21 cellular contexts compared by ENCODE assay signal in the genomic region with DNA sequence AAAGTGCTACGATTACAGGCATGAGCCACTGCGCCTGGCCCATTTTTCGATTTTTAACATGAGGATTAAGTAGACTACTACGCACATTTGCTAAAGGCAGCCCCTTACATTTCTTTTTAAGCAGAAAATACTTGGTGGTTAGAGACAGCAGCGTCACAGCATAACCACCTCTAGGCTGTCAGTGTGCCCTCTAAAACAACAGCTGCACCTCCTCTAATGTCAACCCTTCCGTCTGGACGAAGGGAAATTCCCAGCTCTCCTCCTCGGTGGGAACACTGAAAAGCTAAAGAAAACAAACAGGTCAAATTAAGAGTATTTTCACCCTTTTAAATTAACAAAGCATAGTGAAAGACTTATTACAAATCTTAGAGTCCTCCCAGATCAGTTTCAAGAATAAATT. TPM values are rescaled to one million over a fixed set of nuclear protein-coding genes. Genes with fewer than 3 reads are reported as not detected.
DNase-seq lines count a peak whose midpoint lies in the region; ATAC-seq and TF ChIP-seq lines count a peak whose summit lies in the region.
"Had no signal": no experiment of that assay in that cellular context is flagged by ENCODE, and none has a peak within 500 bp of the region (broad histone marks: within the 10 kb centered on the region; RNA-seq: fewer than 3 reads in every experiment).

No MANE protein-coding gene starts in this region.

- H2BK12ac ChIP-seq in mesenchymal stem cell (ENCODE audit: low read length in 2 of 2), result no peak overlapping the region
- H2BK12ac ChIP-seq in neuronal stem cell (ENCODE audit: low read length), result no peak overlapping the region

- H3K36me3 Mint-ChIP-seq in activated CD8-positive, alpha-beta T cell treated with anti-CD3 and anti-CD28 coated beads for 36 hours (ENCODE audit: low read depth), result no peaks in the 10 kb centered on the region

- H2BK15ac ChIP-seq in IMR-90 (ENCODE audit: low read depth, low read length) (no peak overlapping the region), mesenchymal stem cell (ENCODE audit: low read depth, poor library complexity, severe bottlenecking) (no peak overlapping the region), neuronal stem cell (ENCODE audit: low read length) (no peak overlapping the region)

- dilution Hi-C loops in IMR-90 (cut with HindIII; ENCODE audit: low sequenced_read_pairs, unreplicated experiment), result no loop called here

- no peaks in the 10 kb centered on the region for H3K79me1 ChIP-seq in IMR-90 (ENCODE audit: low read depth in 1 of 2, low read length in 2 of 2)
- no peaks in the 10 kb centered on the region for H3K79me1 ChIP-seq in mesenchymal stem cell (replicated peaks; ENCODE audit: low read length, poor library complexity, severe bottlenecking)
- H3K79me1 ChIP-seq in neuronal stem cell (ENCODE audit: low read depth, low read length), result no peaks in the 10 kb centered on the region

- no peak for TF ChIP-seq RAD21 in IMR-90 (IDR thresholded peaks at IDR 0.05; ENCODE audit: low read length)

- no peak overlapping the region for H3K56ac ChIP-seq in IMR-90 (ENCODE audit: extremely low read depth, insufficient read depth, low read length)

- peak overlapping the region; percentile 24 for H2AFZ ChIP-seq in IMR-90 (replicated peaks; ENCODE audit: low read length, poor library complexity)
- no peak overlapping the region for H2AFZ ChIP-seq in mesenchymal stem cell (ENCODE audit: low read depth, low read length)
- peak overlapping the region; percentile 83 for H2AFZ ChIP-seq in neuronal stem cell (ENCODE audit: low read length)
- H2AFZ ChIP-seq: GM23248 had no signal

- H3K4me3 ChIP-seq in IMR-90 (ENCODE audit: insufficient read depth, low read depth, low read length) (no peak overlapping the region), mesenchymal stem cell (ENCODE audit: insufficient read depth in 1 of 2, low read depth in 1 of 2, low read length in 2 of 2) (no peak overlapping the region), neuronal stem cell (ENCODE audit: low read length in 2 of 2) (no peak overlapping the region), right lobe of liver (no peak overlapping the region)
- H3K4me3 ChIP-seq: GM23248, HAP-1 had no signal

- H3K4me1 ChIP-seq in IMR-90 (ENCODE audit: control insufficient read depth, insufficient read depth, low read length) (peaks cover 4% of the 10 kb centered on the region), mesenchymal stem cell (ENCODE audit: control insufficient read depth, insufficient read depth, low read depth, low read length) (peaks cover 1% of the 10 kb centered on the region), neuronal stem cell (ENCODE audit: control insufficient read depth in 2 of 2, insufficient read depth in 1 of 2, low read depth in 1 of 2, low read length in 2 of 2) (peaks cover 9 to 12% of the 10 kb centered on the region in 2 donors), right lobe of liver (no peaks in the 10 kb centered on the region)
- H3K4me1 ChIP-seq: Caco-2 had no signal

- no peak overlapping the region for H3K27ac ChIP-seq in IMR-90 (ENCODE audit: insufficient read depth, low read length)
- no peak overlapping the region for H3K27ac ChIP-seq in mesenchymal stem cell (ENCODE audit: low read length, poor library complexity, severe bottlenecking)
- H3K27ac ChIP-seq in neuronal stem cell (replicated peaks; ENCODE audit: low read length), result peak overlapping the region; percentile 23
- no peak overlapping the region for H3K27ac ChIP-seq in right lobe of liver
- H3K27ac ChIP-seq: GM23248, KMS-11 had no signal

- POLR2A ChIA-PET in IMR-90 (lab: Charles Lee; ENCODE audit: unreplicated experiment), result no interaction called here
- POLR2A ChIA-PET in activated CD8-positive, alpha-beta T cell treated with anti-CD3 and anti-CD28 coated beads for 36 hours (lab: Charles Lee), result interaction anchor here (0.7 to 0.8 kb wide), 2 partner anchors 48 to 53 kb away, joined by 3 read pairs; a partner anchor contains a TSS

- H2BK5ac ChIP-seq in IMR-90 (ENCODE audit: low read depth, low read length, poor library complexity, severe bottlenecking) (no peak overlapping the region), mesenchymal stem cell (ENCODE audit: low read depth, low read length, poor library complexity, severe bottlenecking) (no peak overlapping the region), neuronal stem cell (ENCODE audit: low read length) (no peak overlapping the region)

- intact Hi-C loops in IMR-90 (cut with micrococcal nuclease), result no loop called here
- intact Hi-C loops in right lobe of liver (cut with DNase I), result no loop called here
- intact Hi-C loops in left cardiac atrium (cut with DNase I), result no loop called here
- intact Hi-C loops in activated CD8-positive, alpha-beta T cell treated with anti-CD3 and anti-CD28 coated beads for 36 hours (cut with micrococcal nuclease), result no loop called here

- H2AK5ac ChIP-seq in IMR-90 (ENCODE audit: low read depth, low read length) (no peak overlapping the region), mesenchymal stem cell (ENCODE audit: low read length, severe bottlenecking) (no peak overlapping the region), neuronal stem cell (ENCODE audit: low read depth, low read length) (no peak overlapping the region)

- H3K14ac ChIP-seq in IMR-90 (replicated peaks; ENCODE audit: low read depth, low read length), result no peak overlapping the region
- no peak overlapping the region for H3K14ac ChIP-seq in mesenchymal stem cell (ENCODE audit: low read length in 2 of 2)
- H3K14ac ChIP-seq in neuronal stem cell (ENCODE audit: low read length), result no peak overlapping the region

- H4K20me1 ChIP-seq in IMR-90 (ENCODE audit: insufficient read depth, low read length), result no peaks in the 10 kb centered on the region

- WGBS in IMR-90 (ENCODE audit: extremely low coverage in 2 of 2, insufficient read length in 1 of 2), 2 experiments, result 0% methylated on average over 1 of the region's 8 CpGs; no CpG with 5 or more reads in 1 of the 2 experiments
- WGBS in mesenchymal stem cell, result 55% methylated on average over 8 of the region's 8 CpGs
- WGBS in neuronal stem cell (ENCODE audit: extremely low coverage in 2 of 2, insufficient read length in 2 of 2, insufficient replicate concordance in 1 of 2), 2 donors, result no CpG with 5 or more reads among the region's 8 CpGs
- WGBS in right lobe of liver (ENCODE audit: insufficient coverage, low coverage, low lambda C conversion rate, missing lambda C conversion rate), result 77% methylated on average over 8 of the region's 8 CpGs

- in situ Hi-C loops in IMR-90 (cut with MboI; ENCODE audit: low sequenced_read_pairs), result loop anchor here (25.0 kb wide), 1 partner anchor 422 kb away; no protein-coding TSS in a partner anchor

- H4K8ac ChIP-seq in IMR-90 (ENCODE audit: low read depth in 2 of 2, low read length in 2 of 2) (no peak overlapping the region), mesenchymal stem cell (ENCODE audit: low read length) (no peak overlapping the region), neuronal stem cell (ENCODE audit: low read depth, low read length) (no peak overlapping the region)

- no peak for TF ChIP-seq POLR2A in IMR-90 (IDR thresholded peaks at IDR 0.05; ENCODE audit: low read depth, low read length)
- no peak for TF ChIP-seq POLR2A in right lobe of liver (IDR thresholded peaks at IDR 0.05)

- no peak overlapping the region for H3K4me3 Mint-ChIP-seq in activated CD8-positive, alpha-beta T cell treated with anti-CD3 and anti-CD28 coated beads for 36 hours
- H3K4me3 Mint-ChIP-seq: CD4-positive, alpha-beta T cell had no signal

- no peak overlapping the region for H2BK120ac ChIP-seq in IMR-90 (ENCODE audit: low read depth, low read length)
- H2BK120ac ChIP-seq in mesenchymal stem cell (ENCODE audit: low read depth, low read length), result no peak overlapping the region
- no peak overlapping the region for H2BK120ac ChIP-seq in neuronal stem cell (ENCODE audit: low read depth, low read length)

- no peak overlapping the region for H4K5ac ChIP-seq in IMR-90 (ENCODE audit: low read depth, low read length)

- peaks cover 3% of the 10 kb centered on the region for H3K9me3 Mint-ChIP-seq in activated CD8-positive, alpha-beta T cell treated with anti-CD3 and anti-CD28 coated beads for 36 hours
- H3K9me3 Mint-ChIP-seq: CD4-positive, alpha-beta T cell had no signal

- no peak for TF ChIP-seq CTCF in IMR-90 (conservative IDR thresholded peaks at IDR 0.05; ENCODE audit: low read depth, low read length)
- TF ChIP-seq CTCF in right lobe of liver (IDR thresholded peaks at IDR 0.05), result no peak
- no peak for TF ChIP-seq CTCF in activated CD8-positive, alpha-beta T cell treated with anti-CD3 and anti-CD28 coated beads for 36 hours (IDR thresholded peaks at IDR 0.05)

- H2BK20ac ChIP-seq in IMR-90 (ENCODE audit: low read depth, low read length), result no peak overlapping the region

- no peak overlapping the region for H3K27ac Mint-ChIP-seq in activated CD8-positive, alpha-beta T cell treated with anti-CD3 and anti-CD28 coated beads for 36 hours
- H3K27ac Mint-ChIP-seq: CD4-positive, alpha-beta T cell had no signal

- no TSS peak for BruUV-seq in IMR-90 (replicated peaks; lab: Mats Ljungman, UMichigan)

- H3K36me3 ChIP-seq in IMR-90 (ENCODE audit: control insufficient read depth, insufficient read depth, low read length) (no peaks in the 10 kb centered on the region), mesenchymal stem cell (ENCODE audit: control insufficient read depth in 1 of 2, insufficient read depth in 2 of 2, low read depth in 1 of 2, low read length in 2 of 2) (peaks cover 0 to 3% of the 10 kb centered on the region in 2 experiments), neuronal stem cell (replicated peaks in 1 of 2; ENCODE audit: control insufficient read depth in 2 of 2, insufficient read depth in 2 of 2, low read length in 2 of 2) (peaks cover 0 to 1% of the 10 kb centered on the region in 2 donors), right lobe of liver (peaks cover 0 to 66% (median 26%) of the 10 kb centered on the region in 4 donors)
- H3K36me3 ChIP-seq: HAP-1 had no signal

- H3K9me3 ChIP-seq in IMR-90 (ENCODE audit: control insufficient read depth, insufficient read depth, low read length) (no peaks in the 10 kb centered on the region), mesenchymal stem cell (ENCODE audit: control insufficient read depth, low read length) (no peaks in the 10 kb centered on the region), neuronal stem cell (replicated peaks in 1 of 2; ENCODE audit: control insufficient read depth in 2 of 2, insufficient read depth in 1 of 2, low read depth in 1 of 2, low read length in 2 of 2) (no peaks in the 10 kb centered on the region), right lobe of liver (no peaks in the 10 kb centered on the region)
- H3K9me3 ChIP-seq: HAP-1 had no signal

- no peaks in the 10 kb centered on the region for H3K27me3 ChIP-seq in IMR-90 (ENCODE audit: control insufficient read depth, insufficient read depth, low read length)
- H3K27me3 ChIP-seq in mesenchymal stem cell (ENCODE audit: control insufficient read depth in 1 of 2, insufficient read depth in 1 of 2, low read length in 2 of 2), result no peaks in the 10 kb centered on the region
- H3K27me3 ChIP-seq in neuronal stem cell (ENCODE audit: control insufficient read depth in 3 of 3, insufficient read depth in 3 of 3, low read depth in 1 of 3, low read length in 3 of 3), result no peaks in the 10 kb centered on the region
- H3K27me3 ChIP-seq in right lobe of liver, result no peaks in the 10 kb centered on the region

- H4K91ac ChIP-seq in IMR-90 (ENCODE audit: insufficient read depth, low read depth, low read length) (no peak overlapping the region), mesenchymal stem cell (ENCODE audit: low read length) (no peak overlapping the region), neuronal stem cell (ENCODE audit: low read depth, low read length, poor library complexity) (no peak overlapping the region)

- H3K18ac ChIP-seq in IMR-90 (ENCODE audit: low read depth, low read length) (no peak overlapping the region), mesenchymal stem cell (ENCODE audit: low read depth in 1 of 2, low read length in 2 of 2) (no peak overlapping the region), neuronal stem cell (ENCODE audit: low read length) (no peak overlapping the region)

- H3K4ac ChIP-seq in IMR-90 (ENCODE audit: low read depth, low read length) (no peak overlapping the region), mesenchymal stem cell (ENCODE audit: low read depth in 1 of 2, low read length in 2 of 2) (no peak overlapping the region), neuronal stem cell (ENCODE audit: low read length) (no peak overlapping the region)

- H3K9me1 ChIP-seq in IMR-90 (ENCODE audit: insufficient read depth, low read length), result no peaks in the 10 kb centered on the region

- no peak overlapping the region for H2AK9ac ChIP-seq in IMR-90 (replicated peaks; ENCODE audit: low read depth, low read length, poor library complexity)

- peaks cover 4% of the 10 kb centered on the region for H3K4me1 Mint-ChIP-seq in activated CD8-positive, alpha-beta T cell treated with anti-CD3 and anti-CD28 coated beads for 36 hours (ENCODE audit: low read depth)

- CTCF ChIA-PET in IMR-90 (lab: Yijun Ruan, JAX), result interaction anchor here (1.3 kb wide), 1 partner anchor 71 kb away, joined by 4 read pairs; no protein-coding TSS in a partner anchor
- CTCF ChIA-PET in activated CD8-positive, alpha-beta T cell treated with anti-CD3 and anti-CD28 coated beads for 36 hours (lab: Charles Lee), result no interaction called here

- DNase-seq in IMR-90 (peak; percentile 68), astrocyte of the hippocampus (ENCODE audit: low read depth, low spot score) (peak; percentile 38), mesenchymal stem cell (peak; percentile 67), neuronal stem cell (ENCODE audit: low spot score) (no peak), right lobe of liver (no peak), left cardiac atrium (no peak), NCI-H748 treated with DMSO at 0.1 percent for 48 hours (lab: John Stamatoyannopoulos, UW) (no peak)
- DNase-seq in activated CD8-positive, alpha-beta T cell treated with anti-CD3 and anti-CD28 coated beads for 36 hours, result no peak
- DNase-seq: Caco-2; CD4-positive, alpha-beta T cell; GDM1; GM23248; NCI-H1417; NCI-H187 treated with DMSO at 0.1 percent for 48 hours; NCI-H510A treated with DMSO at 0.1 percent for 48 hours; PC-3; RPMI8226; SHP77 treated with DMSO at 0.1 percent for 48 hours had no signal

- no peaks in the 10 kb centered on the region for H3K27me3 Mint-ChIP-seq in activated CD8-positive, alpha-beta T cell treated with anti-CD3 and anti-CD28 coated beads for 36 hours
- H3K27me3 Mint-ChIP-seq: CD4-positive, alpha-beta T cell had no signal

- peak overlapping the region; percentile 35; the same call in 1 of the 2 replicates for H3K4me2 ChIP-seq in IMR-90 (ENCODE audit: low read depth, low read length)
- no peak overlapping the region for H3K4me2 ChIP-seq in mesenchymal stem cell (ENCODE audit: low read length, poor library complexity, severe bottlenecking)
- H3K4me2 ChIP-seq in neuronal stem cell (ENCODE audit: insufficient read depth, low read length, poor library complexity, severe bottlenecking), result no peak overlapping the region
- H3K4me2 ChIP-seq: KMS-11 had no signal

- peak; percentile 79 for ATAC-seq in IMR-90 (ENCODE audit: low read depth)
- ATAC-seq in right lobe of liver, result no peak
- ATAC-seq in left cardiac atrium, result no peak
- no peak for ATAC-seq in activated CD8-positive, alpha-beta T cell treated with anti-CD3 and anti-CD28 coated beads for 36 hours

- H3K9ac ChIP-seq in IMR-90 (ENCODE audit: low read depth, low read length), result no peak overlapping the region
- H3K9ac ChIP-seq in mesenchymal stem cell (ENCODE audit: low read length), result no peak overlapping the region
- no peak overlapping the region for H3K9ac ChIP-seq in neuronal stem cell (ENCODE audit: low read depth, low read length, poor library complexity)
- H3K9ac ChIP-seq: GM23248, KMS-11 had no signal

- H3K23ac ChIP-seq in IMR-90 (ENCODE audit: low read depth, low read length), result no peak overlapping the region
- H3K23ac ChIP-seq in mesenchymal stem cell (ENCODE audit: low read length in 2 of 2), result no peak overlapping the region
- H3K23ac ChIP-seq in neuronal stem cell (ENCODE audit: low read depth, low read length, poor library complexity), result no peak overlapping the region

RNA-seq across cellular contexts. Expression of a gene that starts 47.9 kb away (rescaled TPM):
- total RNA-seq in IMR-90 (2012; rRNA removed), result 10.6 and 23.6 TPM in 2 replicates
- 119 and 142 TPM in 2 replicates for polyA plus RNA-seq in IMR-90 (2012; rRNA removed)
- polyA plus RNA-seq in IMR-90 (2012; cell fraction: cytosol; rRNA removed), result 10.1 and 15.3 TPM in 2 replicates
- 6.1 and 43.1 TPM in 2 replicates for polyA plus RNA-seq in IMR-90 (2012; cell fraction: nucleus; rRNA removed; ENCODE audit: low replicate concordance)
- 81.8 TPM for polyA plus RNA-seq in mesenchymal stem cell (2013, experiment 1 of 2)
- 81.2 TPM for polyA plus RNA-seq in mesenchymal stem cell (2013, experiment 2 of 2)
- polyA plus RNA-seq in neuronal stem cell (2013, experiment 1 of 2), result 341 TPM
- 342 TPM for polyA plus RNA-seq in neuronal stem cell (2013, experiment 2 of 2)
- total RNA-seq in right lobe of liver, result 10 to 100 TPM; 13.2 to 40.7 (median 25.3) TPM
- 100 to 1,000 TPM in 1 of 2 donors, 10 to 100 TPM in 1; 81.5 to 130 TPM for total RNA-seq in left cardiac atrium
- total RNA-seq in activated CD8-positive, alpha-beta T cell treated with anti-CD3 and anti-CD28 coated beads for 36 hours, result 100 to 1,000 TPM; 139 to 145 TPM

RNA-seq across cellular contexts. Expression of a gene that starts 48.7 kb away (rescaled TPM):
- 5.0 and 5.7 TPM in 2 replicates for total RNA-seq in IMR-90 (2012; rRNA removed)
- 2.3 and 3.3 TPM in 2 replicates for polyA plus RNA-seq in IMR-90 (2012; rRNA removed)
- 0.84 and 0.99 TPM in 2 replicates for polyA plus RNA-seq in IMR-90 (2012; cell fraction: cytosol; rRNA removed)
- polyA plus RNA-seq in IMR-90 (2012; cell fraction: nucleus; rRNA removed; ENCODE audit: low replicate concordance), result 0.76 and 3.7 TPM in 2 replicates
- polyA plus RNA-seq in mesenchymal stem cell (2013, experiment 1 of 2), result 7.4 TPM
- polyA plus RNA-seq in mesenchymal stem cell (2013, experiment 2 of 2), result 6.2 TPM
- polyA plus RNA-seq in neuronal stem cell (2013, experiment 1 of 2), result 3.0 TPM
- 2.4 TPM for polyA plus RNA-seq in neuronal stem cell (2013, experiment 2 of 2)
- total RNA-seq in right lobe of liver, result 100 to 1,000 TPM in 4 of 6 experiments, 10 to 100 TPM in 2; 45.5 to 162 (median 129) TPM
- 1 to 10 TPM; 3.1 to 4.1 TPM for total RNA-seq in left cardiac atrium
- total RNA-seq in activated CD8-positive, alpha-beta T cell treated with anti-CD3 and anti-CD28 coated beads for 36 hours, result under 1 TPM; 0.77 to 0.85 TPM

RNA-seq across cellular contexts. Expression of a gene that starts 52.1 kb away (rescaled TPM):
- total RNA-seq in IMR-90 (2012; rRNA removed), result not detected in 2 replicates
- 0.05 TPM in 1 of 2 replicates, not detected in the other for polyA plus RNA-seq in IMR-90 (2012; rRNA removed)
- polyA plus RNA-seq in IMR-90 (2012; cell fraction: cytosol; rRNA removed), result 0.04 and 0.14 TPM in 2 replicates
- polyA plus RNA-seq in IMR-90 (2012; cell fraction: nucleus; rRNA removed; ENCODE audit: low replicate concordance), result 0.12 and 0.13 TPM in 2 replicates
- polyA plus RNA-seq in mesenchymal stem cell (2013, experiment 1 of 2), result not detected
- not detected for polyA plus RNA-seq in mesenchymal stem cell (2013, experiment 2 of 2)
- 0.63 TPM for polyA plus RNA-seq in neuronal stem cell (2013, experiment 1 of 2)
- 0.46 TPM for polyA plus RNA-seq in neuronal stem cell (2013, experiment 2 of 2)
- total RNA-seq in right lobe of liver, result 1 to 10 TPM in 1 of 6 experiments, under 1 TPM in 3, not detected in 2; 0.25 to 1.1 (median 0.46) TPM
- not detected for total RNA-seq in left cardiac atrium
- total RNA-seq in activated CD8-positive, alpha-beta T cell treated with anti-CD3 and anti-CD28 coated beads for 36 hours, result not detected
- total RNA-seq: CD4-positive, alpha-beta T cell; GM23248; M059J had no signal
- polyA plus RNA-seq: GM23248 had no signal

Comparison
In these comparisons a context has a peak if more than half of its experiments do, and no peak if none do; other contexts are left out.
1. DNase-seq: peak in IMR-90 (single experiment), astrocyte of the hippocampus (single experiment) and mesenchymal stem cell (single experiment); none in neuronal stem cell (single experiment), right lobe of liver (0 of 3), left cardiac atrium (single experiment), NCI-H748 treated with DMSO at 0.1 percent for 48 hours (single experiment) and activated CD8-positive, alpha-beta T cell treated with anti-CD3 and anti-CD28 coated beads for 36 hours (single experiment).